In genomic region chr1:111139234-111139955, GRCh38 we compare ENCODE assay signal across 1 cellular context.
TF ChIP-seq lines count a peak whose summit lies in the region.

No MANE protein-coding gene starts in this region.

TF ChIP-seq in K562, 482 proteins besides CTCF, POLR2A, EP300 and RAD21 (continued from another document and continues in another):
- TF ChIP-seq, protein P1, sequence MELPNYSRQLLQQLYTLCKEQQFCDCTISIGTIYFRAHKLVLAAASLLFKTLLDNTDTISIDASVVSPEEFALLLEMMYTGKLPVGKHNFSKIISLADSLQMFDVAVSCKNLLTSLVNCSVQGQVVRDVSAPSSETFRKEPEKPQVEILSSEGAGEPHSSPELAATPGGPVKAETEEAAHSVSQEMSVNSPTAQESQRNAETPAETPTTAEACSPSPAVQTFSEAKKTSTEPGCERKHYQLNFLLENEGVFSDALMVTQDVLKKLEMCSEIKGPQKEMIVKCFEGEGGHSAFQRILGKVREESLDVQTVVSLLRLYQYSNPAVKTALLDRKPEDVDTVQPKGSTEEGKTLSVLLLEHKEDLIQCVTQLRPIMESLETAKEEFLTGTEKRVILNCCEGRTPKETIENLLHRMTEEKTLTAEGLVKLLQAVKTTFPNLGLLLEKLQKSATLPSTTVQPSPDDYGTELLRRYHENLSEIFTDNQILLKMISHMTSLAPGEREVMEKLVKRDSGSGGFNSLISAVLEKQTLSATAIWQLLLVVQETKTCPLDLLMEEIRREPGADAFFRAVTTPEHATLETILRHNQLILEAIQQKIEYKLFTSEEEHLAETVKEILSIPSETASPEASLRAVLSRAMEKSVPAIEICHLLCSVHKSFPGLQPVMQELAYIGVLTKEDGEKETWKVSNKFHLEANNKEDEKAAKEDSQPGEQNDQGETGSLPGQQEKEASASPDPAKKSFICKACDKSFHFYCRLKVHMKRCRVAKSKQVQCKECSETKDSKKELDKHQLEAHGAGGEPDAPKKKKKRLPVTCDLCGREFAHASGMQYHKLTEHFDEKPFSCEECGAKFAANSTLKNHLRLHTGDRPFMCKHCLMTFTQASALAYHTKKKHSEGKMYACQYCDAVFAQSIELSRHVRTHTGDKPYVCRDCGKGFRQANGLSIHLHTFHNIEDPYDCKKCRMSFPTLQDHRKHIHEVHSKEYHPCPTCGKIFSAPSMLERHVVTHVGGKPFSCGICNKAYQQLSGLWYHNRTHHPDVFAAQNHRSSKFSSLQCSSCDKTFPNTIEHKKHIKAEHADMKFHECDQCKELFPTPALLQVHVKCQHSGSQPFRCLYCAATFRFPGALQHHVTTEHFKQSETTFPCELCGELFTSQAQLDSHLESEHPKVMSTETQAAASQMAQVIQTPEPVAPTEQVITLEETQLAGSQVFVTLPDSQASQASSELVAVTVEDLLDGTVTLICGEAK (IDR thresholded peaks at IDR 0.05): peak; percentile 63
- TF ChIP-seq, protein P1 (CRISPR knock-in tag; IDR thresholded peaks at IDR 0.05): no peak
- TF ChIP-seq BRD4 (IDR thresholded peaks at IDR 0.05) (no peak), CHD2 (IDR thresholded peaks at IDR 0.05; ENCODE audit: low read depth, low read length) (peak; percentile 76), SMARCE1 (IDR thresholded peaks at IDR 0.05) (peak; percentile 72; the same call in 1 of the 2 replicates), RBM17 (IDR thresholded peaks at IDR 0.05; ENCODE audit: borderline replicate concordance, low read depth, low read length) (no peak), ELF1 (tag; IDR thresholded peaks at IDR 0.05) (peak; percentile 73), BCLAF1 (IDR thresholded peaks at IDR 0.05; ENCODE audit: borderline replicate concordance in 1 of 2, control insufficient read depth in 1 of 2, low read depth in 2 of 2, low read length in 1 of 2) (no peak), ATF6 (CRISPR knock-in tag; IDR thresholded peaks at IDR 0.05) (0 out of 2 replicates have a peak, but pooled peaks have one; percentile 15), NFIX (CRISPR knock-in tag; IDR thresholded peaks at IDR 0.05; ENCODE audit: low read depth) (no peak), KLF16 (IDR thresholded peaks at IDR 0.05) (no peak), BRD9 (IDR thresholded peaks at IDR 0.05; ENCODE audit: low read depth, partially characterized antibody) (no peak), FOXK2 (conservative IDR thresholded peaks at IDR 0.05 in 1 of 2, IDR thresholded peaks at IDR 0.05 in 1 of 2; ENCODE audit: low read depth in 2 of 2) (peak; percentile 80 to 88), ETS1 (conservative IDR thresholded peaks at IDR 0.05; ENCODE audit: control insufficient read depth, low read depth, low read length) (no peak), JUNB (CRISPR knock-in tag; conservative IDR thresholded peaks at IDR 0.05) (no peak), ZNF184 (CRISPR knock-in tag; IDR thresholded peaks at IDR 0.05) (no peak), LCOR (CRISPR knock-in tag; IDR thresholded peaks at IDR 0.05) (0 out of 2 replicates have a peak, but pooled peaks have one; percentile 17), JUND (IDR thresholded peaks at IDR 0.05; ENCODE audit: borderline replicate concordance, low read depth, low read length) (no peak), JUND (tag; IDR thresholded peaks at IDR 0.05; ENCODE audit: borderline replicate concordance, low read depth, low read length) (0 out of 3 replicates have a peak, but pooled peaks have one; percentile 20), ZNF592 (IDR thresholded peaks at IDR 0.05) (peak; percentile 64; the same call in 1 of the 2 replicates), NFRKB (IDR thresholded peaks at IDR 0.05; ENCODE audit: low read depth) (peak; percentile 75; the same call in 1 of the 2 replicates)
- TF ChIP-seq, protein P2, sequence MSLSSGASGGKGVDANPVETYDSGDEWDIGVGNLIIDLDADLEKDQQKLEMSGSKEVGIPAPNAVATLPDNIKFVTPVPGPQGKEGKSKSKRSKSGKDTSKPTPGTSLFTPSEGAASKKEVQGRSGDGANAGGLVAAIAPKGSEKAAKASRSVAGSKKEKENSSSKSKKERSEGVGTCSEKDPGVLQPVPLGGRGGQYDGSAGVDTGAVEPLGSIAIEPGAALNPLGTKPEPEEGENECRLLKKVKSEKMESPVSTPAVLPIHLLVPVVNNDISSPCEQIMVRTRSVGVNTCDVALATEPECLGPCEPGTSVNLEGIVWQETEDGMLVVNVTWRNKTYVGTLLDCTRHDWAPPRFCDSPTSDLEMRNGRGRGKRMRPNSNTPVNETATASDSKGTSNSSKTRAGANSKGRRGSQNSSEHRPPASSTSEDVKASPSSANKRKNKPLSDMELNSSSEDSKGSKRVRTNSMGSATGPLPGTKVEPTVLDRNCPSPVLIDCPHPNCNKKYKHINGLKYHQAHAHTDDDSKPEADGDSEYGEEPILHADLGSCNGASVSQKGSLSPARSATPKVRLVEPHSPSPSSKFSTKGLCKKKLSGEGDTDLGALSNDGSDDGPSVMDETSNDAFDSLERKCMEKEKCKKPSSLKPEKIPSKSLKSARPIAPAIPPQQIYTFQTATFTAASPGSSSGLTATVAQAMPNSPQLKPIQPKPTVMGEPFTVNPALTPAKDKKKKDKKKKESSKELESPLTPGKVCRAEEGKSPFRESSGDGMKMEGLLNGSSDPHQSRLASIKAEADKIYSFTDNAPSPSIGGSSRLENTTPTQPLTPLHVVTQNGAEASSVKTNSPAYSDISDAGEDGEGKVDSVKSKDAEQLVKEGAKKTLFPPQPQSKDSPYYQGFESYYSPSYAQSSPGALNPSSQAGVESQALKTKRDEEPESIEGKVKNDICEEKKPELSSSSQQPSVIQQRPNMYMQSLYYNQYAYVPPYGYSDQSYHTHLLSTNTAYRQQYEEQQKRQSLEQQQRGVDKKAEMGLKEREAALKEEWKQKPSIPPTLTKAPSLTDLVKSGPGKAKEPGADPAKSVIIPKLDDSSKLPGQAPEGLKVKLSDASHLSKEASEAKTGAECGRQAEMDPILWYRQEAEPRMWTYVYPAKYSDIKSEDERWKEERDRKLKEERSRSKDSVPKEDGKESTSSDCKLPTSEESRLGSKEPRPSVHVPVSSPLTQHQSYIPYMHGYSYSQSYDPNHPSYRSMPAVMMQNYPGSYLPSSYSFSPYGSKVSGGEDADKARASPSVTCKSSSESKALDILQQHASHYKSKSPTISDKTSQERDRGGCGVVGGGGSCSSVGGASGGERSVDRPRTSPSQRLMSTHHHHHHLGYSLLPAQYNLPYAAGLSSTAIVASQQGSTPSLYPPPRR (CRISPR knock-in tag; IDR thresholded peaks at IDR 0.05; ENCODE audit: borderline replicate concordance): no peak
- TF ChIP-seq, protein P3, sequence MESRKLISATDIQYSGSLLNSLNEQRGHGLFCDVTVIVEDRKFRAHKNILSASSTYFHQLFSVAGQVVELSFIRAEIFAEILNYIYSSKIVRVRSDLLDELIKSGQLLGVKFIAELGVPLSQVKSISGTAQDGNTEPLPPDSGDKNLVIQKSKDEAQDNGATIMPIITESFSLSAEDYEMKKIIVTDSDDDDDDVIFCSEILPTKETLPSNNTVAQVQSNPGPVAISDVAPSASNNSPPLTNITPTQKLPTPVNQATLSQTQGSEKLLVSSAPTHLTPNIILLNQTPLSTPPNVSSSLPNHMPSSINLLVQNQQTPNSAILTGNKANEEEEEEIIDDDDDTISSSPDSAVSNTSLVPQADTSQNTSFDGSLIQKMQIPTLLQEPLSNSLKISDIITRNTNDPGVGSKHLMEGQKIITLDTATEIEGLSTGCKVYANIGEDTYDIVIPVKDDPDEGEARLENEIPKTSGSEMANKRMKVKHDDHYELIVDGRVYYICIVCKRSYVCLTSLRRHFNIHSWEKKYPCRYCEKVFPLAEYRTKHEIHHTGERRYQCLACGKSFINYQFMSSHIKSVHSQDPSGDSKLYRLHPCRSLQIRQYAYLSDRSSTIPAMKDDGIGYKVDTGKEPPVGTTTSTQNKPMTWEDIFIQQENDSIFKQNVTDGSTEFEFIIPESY (CRISPR knock-in tag; IDR thresholded peaks at IDR 0.05): no peak
